Comparison of ENCODE assay signal across 1 cellular context in the genomic region with DNA sequence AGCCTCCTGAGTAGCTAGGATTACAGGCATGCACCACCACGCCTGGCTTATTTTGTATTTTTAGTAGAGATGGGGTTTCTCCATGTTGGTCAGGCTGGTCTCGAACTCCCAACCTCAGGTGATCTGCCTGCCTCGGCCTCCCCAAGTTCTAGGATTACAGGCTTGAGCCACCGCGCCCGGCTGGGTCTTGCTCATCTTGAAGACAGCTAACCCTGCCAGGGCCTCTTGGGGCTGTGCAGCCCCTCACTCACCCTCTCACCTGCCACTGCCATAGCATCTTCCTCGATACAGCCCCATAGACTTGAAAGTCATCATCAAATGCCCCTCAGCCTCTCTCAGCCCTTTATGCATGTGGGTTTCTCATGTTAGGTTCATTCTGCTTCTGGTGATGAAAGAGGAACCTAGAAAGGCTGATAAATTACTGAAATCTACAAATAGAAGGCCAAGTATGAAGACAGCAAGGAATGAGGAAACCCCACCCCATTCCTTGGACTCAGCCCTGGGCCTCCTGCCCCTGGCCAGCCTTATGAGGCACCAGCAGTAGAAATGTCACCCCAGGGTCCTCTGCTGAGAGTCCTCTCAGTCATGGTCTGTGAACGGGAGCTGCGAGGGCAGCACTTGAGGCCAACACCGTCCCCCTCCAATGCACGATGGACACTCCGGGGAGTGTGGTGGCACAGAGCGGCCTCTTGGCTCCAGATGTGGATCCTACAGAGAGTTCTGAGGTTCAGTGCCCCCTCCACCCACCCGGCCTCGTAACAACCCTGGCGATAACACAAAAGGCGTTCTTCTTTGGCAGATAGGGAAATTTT.
TF ChIP-seq lines count a peak whose summit lies in the region.

No MANE protein-coding gene starts in this region.

TF ChIP-seq in GM12878, 131 proteins besides CTCF, POLR2A, EP300 and RAD21:
- TF ChIP-seq SKIL (IDR thresholded peaks at IDR 0.05; ENCODE audit: low read depth, poor library complexity, severe bottlenecking): no peak
- TF ChIP-seq, protein P1, sequence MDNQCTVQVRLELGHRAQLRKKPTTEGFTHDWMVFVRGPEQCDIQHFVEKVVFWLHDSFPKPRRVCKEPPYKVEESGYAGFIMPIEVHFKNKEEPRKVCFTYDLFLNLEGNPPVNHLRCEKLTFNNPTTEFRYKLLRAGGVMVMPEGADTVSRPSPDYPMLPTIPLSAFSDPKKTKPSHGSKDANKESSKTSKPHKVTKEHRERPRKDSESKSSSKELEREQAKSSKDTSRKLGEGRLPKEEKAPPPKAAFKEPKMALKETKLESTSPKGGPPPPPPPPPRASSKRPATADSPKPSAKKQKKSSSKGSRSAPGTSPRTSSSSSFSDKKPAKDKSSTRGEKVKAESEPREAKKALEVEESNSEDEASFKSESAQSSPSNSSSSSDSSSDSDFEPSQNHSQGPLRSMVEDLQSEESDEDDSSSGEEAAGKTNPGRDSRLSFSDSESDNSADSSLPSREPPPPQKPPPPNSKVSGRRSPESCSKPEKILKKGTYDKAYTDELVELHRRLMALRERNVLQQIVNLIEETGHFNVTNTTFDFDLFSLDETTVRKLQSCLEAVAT (IDR thresholded peaks at IDR 0.05): no peak
- TF ChIP-seq ASH2L (IDR thresholded peaks at IDR 0.05; ENCODE audit: borderline replicate concordance, low read depth): no peak
- TF ChIP-seq NFIC (IDR thresholded peaks at IDR 0.05; ENCODE audit: low read depth, low read length): no peak
- no peak for TF ChIP-seq TCF3 (IDR thresholded peaks at IDR 0.05; ENCODE audit: borderline replicate concordance, insufficient read depth, low read depth, low read length)
- no peak for TF ChIP-seq EED (IDR thresholded peaks at IDR 0.05; ENCODE audit: low read depth)
- TF ChIP-seq RELB (IDR thresholded peaks at IDR 0.05; ENCODE audit: low read depth): no peak
